In genomic region chr2:64770137-64770780, GRCh38 we compare ENCODE assay signal across 14 cellular contexts.
DNase-seq lines count a peak whose midpoint lies in the region; TF ChIP-seq lines count a peak whose summit lies in the region.
"Had no signal": no experiment of that assay in that cellular context is flagged by ENCODE, and none has a peak within 500 bp of the region (broad histone marks: within the 10 kb centered on the region; RNA-seq: fewer than 3 reads in every experiment).

No MANE protein-coding gene starts in this region.

- H3K27ac ChIP-seq in esophagus muscularis mucosa (replicated peaks in 1 of 4) (peak overlapping the region; percentile 36 to 99 (median 99)), trophoblast cell (ENCODE audit: low read depth, low read length) (no peak overlapping the region)
- H3K27ac ChIP-seq: KMS-11, suprapubic skin had no signal

- H3K9me3 ChIP-seq in esophagus muscularis mucosa (peaks cover 0 to under 1% (median 0%) of the 10 kb centered on the region in 4 donors), trophoblast cell (ENCODE audit: insufficient read depth, low read depth, low read length) (no peaks in the 10 kb centered on the region)
- H3K9me3 ChIP-seq: suprapubic skin had no signal

- 70% methylated on average over 2 of the region's 2 CpGs for WGBS in esophagus muscularis mucosa
- WGBS in trophoblast cell (ENCODE audit: extremely low coverage, insufficient coverage, insufficient read length): no CpG with 5 or more reads among the region's 2 CpGs

- TF ChIP-seq POLR2A in esophagus muscularis mucosa (IDR thresholded peaks at IDR 0.05; ENCODE audit: low read depth): no peak

- no peak overlapping the region for H4K12ac ChIP-seq in trophoblast cell (ENCODE audit: low read depth, low read length)

- H2BK12ac ChIP-seq in trophoblast cell (ENCODE audit: low read length): peak overlapping the region; percentile 27

- H3K23ac ChIP-seq in trophoblast cell (ENCODE audit: low read length): no peak overlapping the region

- intact Hi-C loops in esophagus muscularis mucosa (cut with DNase I): loop anchor here (5.0 kb wide), 1 partner anchor 87 kb away; no protein-coding TSS in a partner anchor
- intact Hi-C loops in activated T-helper 2 cell treated with anti-CD3 and anti-CD28 coated beads, Interferon-gamma antibody, Interleukin-2, Interleukin-4, amounts not matched to agents 10 μg/mL and 5 μg/mL and 100 μg/mL, durations not matched to agents 14 hours and 24 hours and 36 hours (cut with micrococcal nuclease): no loop called here

- no peak overlapping the region for H4K91ac ChIP-seq in trophoblast cell (ENCODE audit: low read depth, low read length)

- H2BK5ac ChIP-seq in trophoblast cell (ENCODE audit: low read depth, low read length, poor library complexity): no peak overlapping the region

- H3K27me3 ChIP-seq in esophagus muscularis mucosa (no peaks in the 10 kb centered on the region), trophoblast cell (ENCODE audit: insufficient read depth, low read length) (no peaks in the 10 kb centered on the region)
- H3K27me3 ChIP-seq: suprapubic skin had no signal

- no peak overlapping the region for H3K4ac ChIP-seq in trophoblast cell (ENCODE audit: low read depth, low read length)

- no peaks in the 10 kb centered on the region for H3K36me3 ChIP-seq in esophagus muscularis mucosa
- no peaks in the 10 kb centered on the region for H3K36me3 ChIP-seq in trophoblast cell (ENCODE audit: control insufficient read depth in 1 of 2, insufficient read depth in 2 of 2, low read length in 2 of 2)
- H3K36me3 ChIP-seq: suprapubic skin had no signal

- H3K9me3 Mint-ChIP-seq in activated T-helper 2 cell treated with anti-CD3 and anti-CD28 coated beads, Interferon-gamma antibody, Interleukin-2, Interleukin-4, amounts not matched to agents 10 μg/mL and 5 μg/mL and 100 μg/mL, durations not matched to agents 14 hours and 24 hours and 36 hours: peaks cover 7% of the 10 kb centered on the region
- H3K9me3 Mint-ChIP-seq: activated naive CD4-positive, alpha-beta T cell treated with anti-CD3 and anti-CD28 coated beads, Interleukin-2, amount 50 U/mL, for 24 hours had no signal

- no peak overlapping the region for H3K14ac ChIP-seq in trophoblast cell (ENCODE audit: low read length)

- peaks cover 49% of the 10 kb centered on the region for H3K4me1 Mint-ChIP-seq in activated T-helper 2 cell treated with anti-CD3 and anti-CD28 coated beads, Interferon-gamma antibody, Interleukin-2, Interleukin-4, amounts not matched to agents 10 μg/mL and 5 μg/mL and 100 μg/mL, durations not matched to agents 14 hours and 24 hours and 36 hours (ENCODE audit: low read depth)

- H3K4me2 ChIP-seq in trophoblast cell (ENCODE audit: low read length): no peak overlapping the region
- H3K4me2 ChIP-seq: KMS-11 had no signal

- no peak overlapping the region for H3K4me3 Mint-ChIP-seq in activated T-helper 2 cell treated with anti-CD3 and anti-CD28 coated beads, Interferon-gamma antibody, Interleukin-2, Interleukin-4, amounts not matched to agents 10 μg/mL and 5 μg/mL and 100 μg/mL, durations not matched to agents 14 hours and 24 hours and 36 hours (ENCODE audit: low read depth)
- H3K4me3 Mint-ChIP-seq: activated naive CD4-positive, alpha-beta T cell treated with anti-CD3 and anti-CD28 coated beads, Interleukin-2, amount 50 U/mL, for 24 hours had no signal

- H3K4me1 ChIP-seq in esophagus muscularis mucosa (peaks cover 16 to 37% (median 33%) of the 10 kb centered on the region in 4 donors), trophoblast cell (ENCODE audit: control insufficient read depth in 1 of 2, insufficient read depth in 2 of 2, low read length in 2 of 2) (peaks cover 4 to 5% of the 10 kb centered on the region in 2 experiments)

- no peak overlapping the region for H3K27ac Mint-ChIP-seq in activated T-helper 2 cell treated with anti-CD3 and anti-CD28 coated beads, Interferon-gamma antibody, Interleukin-2, Interleukin-4, amounts not matched to agents 10 μg/mL and 5 μg/mL and 100 μg/mL, durations not matched to agents 14 hours and 24 hours and 36 hours
- H3K27ac Mint-ChIP-seq: activated naive CD4-positive, alpha-beta T cell treated with anti-CD3 and anti-CD28 coated beads, Interleukin-2, amount 50 U/mL, for 24 hours had no signal

- no peak overlapping the region for H3K9ac ChIP-seq in trophoblast cell (ENCODE audit: low read length)
- H3K9ac ChIP-seq: KMS-11 had no signal

- TF ChIP-seq CTCF in esophagus muscularis mucosa (IDR thresholded peaks at IDR 0.05): no peak

- no peak overlapping the region for H4K8ac ChIP-seq in trophoblast cell (ENCODE audit: low read depth, low read length)

- DNase-seq in Daoy (ENCODE audit: low read depth): peak; percentile 45
- peak; percentile 56 for DNase-seq in LHCN-M2 (ENCODE audit: low read depth)
- no peak for DNase-seq in esophagus muscularis mucosa (ENCODE audit: extremely low spot score)
- DNase-seq in trophoblast cell: no peak
- DNase-seq in activated T-helper 2 cell treated with anti-CD3 and anti-CD28 coated beads, Interferon-gamma antibody, Interleukin-2, Interleukin-4, amounts not matched to agents 10 μg/mL and 5 μg/mL and 100 μg/mL, durations not matched to agents 14 hours and 24 hours and 36 hours (ENCODE audit: low spot score): no peak
- DNase-seq in RKO (ENCODE audit: low spot score): no peak
- DNase-seq in iPS-NIHi7 (ENCODE audit: extremely low spot score): no peak
- DNase-seq: cortex of kidney, foreskin melanocyte, NCI-H187, NCI-H774 had no signal

- no peak overlapping the region for H2BK120ac ChIP-seq in trophoblast cell (ENCODE audit: insufficient read depth, low read length, poor library complexity)

- H3K4me3 ChIP-seq in esophagus muscularis mucosa: no peak overlapping the region
- no peak overlapping the region for H3K4me3 ChIP-seq in trophoblast cell (ENCODE audit: low read depth, low read length)
- H3K4me3 ChIP-seq: suprapubic skin had no signal

- H2AFZ ChIP-seq in trophoblast cell (ENCODE audit: insufficient read depth, low read length, poor library complexity): peak overlapping the region; percentile 30

- no peak overlapping the region for H3K18ac ChIP-seq in trophoblast cell (ENCODE audit: low read length)

- no peak for TF ChIP-seq EP300 in esophagus muscularis mucosa (IDR thresholded peaks at IDR 0.05)

- peak overlapping the region; percentile 26 for H2AK5ac ChIP-seq in trophoblast cell (ENCODE audit: low read length)

- peaks cover 3% of the 10 kb centered on the region for H3K27me3 Mint-ChIP-seq in activated T-helper 2 cell treated with anti-CD3 and anti-CD28 coated beads, Interferon-gamma antibody, Interleukin-2, Interleukin-4, amounts not matched to agents 10 μg/mL and 5 μg/mL and 100 μg/mL, durations not matched to agents 14 hours and 24 hours and 36 hours (ENCODE audit: low read depth)
- H3K27me3 Mint-ChIP-seq: activated naive CD4-positive, alpha-beta T cell treated with anti-CD3 and anti-CD28 coated beads, Interleukin-2, amount 50 U/mL, for 24 hours had no signal

- peaks cover 10% of the 10 kb centered on the region for H3K79me1 ChIP-seq in trophoblast cell (ENCODE audit: low read length)

- no peaks in the 10 kb centered on the region for H3K36me3 Mint-ChIP-seq in activated T-helper 2 cell treated with anti-CD3 and anti-CD28 coated beads, Interferon-gamma antibody, Interleukin-2, Interleukin-4, amounts not matched to agents 10 μg/mL and 5 μg/mL and 100 μg/mL, durations not matched to agents 14 hours and 24 hours and 36 hours (ENCODE audit: low read depth)
- H3K36me3 Mint-ChIP-seq: activated naive CD4-positive, alpha-beta T cell treated with anti-CD3 and anti-CD28 coated beads, Interleukin-2, amount 50 U/mL, for 24 hours had no signal

- H3K79me2 ChIP-seq in trophoblast cell (ENCODE audit: control insufficient read depth, insufficient read depth, low read length, poor library complexity): peaks cover 3% of the 10 kb centered on the region

Comparison
In these comparisons a context has a peak if more than half of its experiments do, and no peak if none do; other contexts are left out.
1. DNase-seq: peak in Daoy (single experiment) and LHCN-M2 (single experiment); none in esophagus muscularis mucosa (single experiment), trophoblast cell (0 of 2), activated T-helper 2 cell treated with anti-CD3 and anti-CD28 coated beads, Interferon-gamma antibody, Interleukin-2, Interleukin-4, amounts not matched to agents 10 μg/mL and 5 μg/mL and 100 μg/mL, durations not matched to agents 14 hours and 24 hours and 36 hours (single experiment), RKO (single experiment) and iPS-NIHi7 (single experiment).